Comparison of ENCODE assay signal across 21 cellular contexts in genomic region chr9:7166074-7166473, GRCh38.
"Had no signal": no experiment of that assay in that cellular context is flagged by ENCODE, and none has a peak within 500 bp of the region (broad histone marks: within the 10 kb centered on the region; RNA-seq: fewer than 3 reads in every experiment).

No MANE protein-coding gene starts in this region.

- H3K4me3 Mint-ChIP-seq: immature natural killer cell; naive thymus-derived CD8-positive, alpha-beta T cell; stimulated activated naive CD8-positive, alpha-beta T cell treated with anti-CD3 and anti-CD28 coated beads, Interleukin-15, Interleukin-2, amounts not matched to agents 100 ng/mL and 50 ng/mL, for 24 hours; type B pancreatic cell had no signal

- H3K27me3 Mint-ChIP-seq: naive thymus-derived CD8-positive, alpha-beta T cell; progenitor cell of endocrine pancreas; stimulated activated naive CD8-positive, alpha-beta T cell treated with anti-CD3 and anti-CD28 coated beads, Interleukin-15, Interleukin-2, amounts not matched to agents 100 ng/mL and 50 ng/mL, for 24 hours; type B pancreatic cell had no signal

- H3K9me3 Mint-ChIP-seq: immature natural killer cell; naive thymus-derived CD8-positive, alpha-beta T cell; stimulated activated naive CD8-positive, alpha-beta T cell treated with anti-CD3 and anti-CD28 coated beads, Interleukin-15, Interleukin-2, amounts not matched to agents 100 ng/mL and 50 ng/mL, for 24 hours; type B pancreatic cell had no signal

- DNase-seq: hypothalamus; immature natural killer cell; kidney; left colon; left lung; lower lobe of right lung; mammary epithelial cell; mesenchymal stem cell; naive thymus-derived CD8-positive, alpha-beta T cell; ovary; right lobe of liver; stimulated activated CD4-positive, alpha-beta T cell treated with anti-CD3 and anti-CD28 coated beads, Interleukin-12 subunit alpha, Interleukin-12 subunit beta, amount 100 ng/mL, for 4 hours; stimulated activated CD4-positive, alpha-beta T cell treated with anti-CD3 and anti-CD28 coated beads, Interleukin-15, amount 100 ng/mL, for 24 hours; stimulated activated CD4-positive, alpha-beta T cell treated with anti-CD3 and anti-CD28 coated beads, Interleukin-2, amount 100 ng/mL, for 24 hours; stimulated activated CD4-positive, alpha-beta T cell treated with anti-CD3 and anti-CD28 coated beads, Interleukin-4, amount 100 ng/mL, for 1 hour; stimulated activated naive CD4-positive, alpha-beta T cell; tibial artery; uterus had no signal

- ATAC-seq: left lung; lower lobe of right lung; naive thymus-derived CD8-positive, alpha-beta T cell; right lobe of liver had no signal

- H3K27ac Mint-ChIP-seq: naive thymus-derived CD8-positive, alpha-beta T cell; progenitor cell of endocrine pancreas; stimulated activated naive CD8-positive, alpha-beta T cell treated with anti-CD3 and anti-CD28 coated beads, Interleukin-15, Interleukin-2, amounts not matched to agents 100 ng/mL and 50 ng/mL, for 24 hours; type B pancreatic cell had no signal
